ENCODE assay signal across 10 cellular contexts in the genomic region with DNA sequence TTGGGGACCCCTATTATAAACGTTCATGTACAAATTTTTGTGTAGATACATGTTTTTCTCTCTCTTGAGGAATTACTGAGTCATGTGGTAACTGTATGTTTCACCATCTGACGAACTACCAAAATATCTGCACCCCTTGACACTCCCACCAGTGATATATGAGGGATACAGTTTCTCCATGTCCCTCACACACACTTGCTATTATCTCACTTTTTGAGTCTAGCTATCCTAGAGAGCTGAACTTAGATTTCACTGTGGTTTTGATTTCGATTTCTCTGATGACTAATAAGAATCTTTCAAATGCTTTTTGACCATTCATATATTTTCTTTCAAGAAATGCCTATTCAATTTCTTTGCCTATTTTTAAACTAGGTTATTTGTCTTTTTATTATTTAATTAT.
A peak's percentile ranks its signal among the peaks of the same experiment; 100 is the strongest.
DNase-seq lines count a peak whose midpoint lies in the region; ATAC-seq and TF ChIP-seq lines count a peak whose summit lies in the region.
"Had no signal": no experiment of that assay in that cellular context is flagged by ENCODE, and none has a peak within 500 bp of the region (broad histone marks: within the 10 kb centered on the region; RNA-seq: fewer than 3 reads in every experiment).

No MANE protein-coding gene starts in this region.

- H3K36me3 ChIP-seq in BE2C, result no peaks in the 10 kb centered on the region
- H3K36me3 ChIP-seq: suprapubic skin had no signal

- H3K27me3 ChIP-seq in BE2C, result no peaks in the 10 kb centered on the region
- H3K27me3 ChIP-seq: suprapubic skin had no signal

- no peaks in the 10 kb centered on the region for H3K9me3 ChIP-seq in BE2C
- H3K9me3 ChIP-seq: suprapubic skin had no signal

- DNase-seq in ELR (ENCODE audit: low read depth) (peak; percentile 66), amniotic epithelial cell (ENCODE audit: low read depth) (peak; percentile 67), hypothalamus (lab: John Stamatoyannopoulos, UW) (no peak), BE2C (no peak), middle frontal gyrus (ENCODE audit: extremely low spot score, low spot score) (no peak), T-helper 1 cell (no peak)
- DNase-seq: stimulated activated CD4-positive, alpha-beta T cell treated with anti-CD3 and anti-CD28 coated beads, Interleukin-12 subunit alpha, Interleukin-12 subunit beta, amount 100 ng/mL, for 4 hours had no signal

- peaks cover 4% of the 10 kb centered on the region for H3K4me1 ChIP-seq in BE2C
- H3K4me1 ChIP-seq: suprapubic skin had no signal

- ATAC-seq in GM21526 (IDR thresholded peaks at IDR 0.05; ENCODE audit: low FRiP score, unreplicated experiment) (peak; percentile 70), HG03342 (IDR thresholded peaks at IDR 0.05; ENCODE audit: unreplicated experiment) (peak; percentile 54)

- TF ChIP-seq CTCF in BE2C (IDR thresholded peaks at IDR 0.05; ENCODE audit: low read depth, low read length), result no peak

- H3K4me3 ChIP-seq in BE2C (ENCODE audit: low read depth, low read length), result no peak overlapping the region
- H3K4me3 ChIP-seq: suprapubic skin had no signal

Comparison
In these comparisons a context has a peak if more than half of its experiments do, and no peak if none do; other contexts are left out.
1. DNase-seq: peak in ELR (single experiment) and amniotic epithelial cell (single experiment); none in hypothalamus (0 of 51), BE2C (single experiment), middle frontal gyrus (single experiment) and T-helper 1 cell (0 of 5).